In the genomic region with DNA sequence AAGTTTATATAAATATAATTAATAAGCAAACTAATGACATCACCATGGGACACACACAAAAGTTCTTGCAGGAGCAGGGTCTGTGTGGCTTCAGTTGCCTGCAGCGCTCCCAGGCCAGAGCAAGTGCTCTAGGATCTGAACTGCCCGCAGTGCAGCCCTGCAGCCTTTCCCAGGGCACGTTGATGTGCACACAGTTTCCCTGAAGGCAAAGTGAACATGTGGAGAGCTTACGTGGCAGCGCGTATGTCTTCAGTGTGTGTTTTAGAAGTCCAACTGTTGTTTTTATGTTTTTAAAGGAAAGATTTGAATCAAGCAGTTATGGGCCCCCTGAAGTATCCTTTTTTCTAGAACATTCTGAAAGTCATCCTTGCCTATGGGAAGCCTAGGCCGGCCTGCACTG, we compare ENCODE assay signal across 12 cellular contexts. TPM values are rescaled to one million over a fixed set of nuclear protein-coding genes. Genes with fewer than 3 reads are reported as not detected.
A peak's percentile ranks its signal among the peaks of the same experiment; 100 is the strongest.
DNase-seq lines count a peak whose midpoint lies in the region; ATAC-seq and TF ChIP-seq lines count a peak whose summit lies in the region.
"Had no signal": no experiment of that assay in that cellular context is flagged by ENCODE, and none has a peak within 500 bp of the region (broad histone marks: within the 10 kb centered on the region; RNA-seq: fewer than 3 reads in every experiment).

No MANE protein-coding gene starts in this region.

- no peak overlapping the region for H3K27ac Mint-ChIP-seq in activated CD4-positive, alpha-beta T cell treated with anti-CD3 and anti-CD28 coated beads for 36 hours
- H3K27ac Mint-ChIP-seq in activated B cell treated with CpG ODN at 0.5 μM for 24 hours (no peak overlapping the region), glutamatergic neuron (ENCODE audit: unreplicated experiment) (peak overlapping the region; percentile 79)

- no peak for DNase-seq in activated CD4-positive, alpha-beta T cell treated with anti-CD3 and anti-CD28 coated beads for 36 hours
- no peak for DNase-seq in activated CD4-positive, alpha-beta T cell treated with anti-CD3 and anti-CD28 coated beads for 1 hour
- DNase-seq in activated B cell treated with CpG ODN at 0.5 μM for 24 hours = no peak
- DNase-seq in glutamatergic neuron = no peak
- DNase-seq in NCI-H1092 treated with DMSO at 0.1 percent for 48 hours (lab: John Stamatoyannopoulos, UW) = no peak
- DNase-seq in ureter (ENCODE audit: low spot score) = no peak
- DNase-seq: cortex of kidney, NCI-H1930 had no signal

- peak overlapping the region; percentile 8 for H3K27ac ChIP-seq in rectal smooth muscle tissue (ENCODE audit: low read depth, low read length)

- H3K27me3 Mint-ChIP-seq in activated CD4-positive, alpha-beta T cell treated with anti-CD3 and anti-CD28 coated beads for 36 hours = no peaks in the 10 kb centered on the region
- H3K27me3 Mint-ChIP-seq in activated B cell treated with CpG ODN at 0.5 μM for 24 hours (no peaks in the 10 kb centered on the region), glutamatergic neuron (ENCODE audit: unreplicated experiment) (peaks cover 7% of the 10 kb centered on the region)

- POLR2A ChIA-PET in activated CD4-positive, alpha-beta T cell treated with anti-CD3 and anti-CD28 coated beads for 36 hours (lab: Charles Lee) = interaction anchor here (0.6 kb wide), 1 partner anchor 9 kb away, joined by 3 read pairs; no protein-coding TSS in a partner anchor
- POLR2A ChIA-PET in activated B cell treated with CpG ODN at 0.5 μM for 24 hours (lab: Charles Lee) = interaction anchor here (0.8 to 1.8 kb wide), 4 partner anchors 15 to 155 kb away, joined by 3 to 7 read pairs (median 4); no protein-coding TSS in a partner anchor

- H3K27me3 ChIP-seq in rectal smooth muscle tissue (ENCODE audit: control insufficient read depth, insufficient read depth, low read length) = peaks cover 2% of the 10 kb centered on the region

- no peaks in the 10 kb centered on the region for H3K9me3 Mint-ChIP-seq in activated CD4-positive, alpha-beta T cell treated with anti-CD3 and anti-CD28 coated beads for 36 hours (ENCODE audit: low read depth)
- no peaks in the 10 kb centered on the region for H3K9me3 Mint-ChIP-seq in activated B cell treated with CpG ODN at 0.5 μM for 24 hours
- H3K9me3 Mint-ChIP-seq in glutamatergic neuron (ENCODE audit: unreplicated experiment) = peaks cover 13% of the 10 kb centered on the region

- no peak for TF ChIP-seq CTCF in activated B cell treated with CpG ODN at 0.5 μM for 24 hours (IDR thresholded peaks at IDR 0.05)
- no peak for TF ChIP-seq CTCF in glutamatergic neuron (IDR thresholded peaks at IDR 0.05; ENCODE audit: partially characterized antibody, unreplicated experiment)

- intact Hi-C loops in activated CD4-positive, alpha-beta T cell treated with anti-CD3 and anti-CD28 coated beads for 36 hours (cut with DNase I, micrococcal nuclease) = no loop called here
- intact Hi-C loops in activated B cell treated with CpG ODN at 0.5 μM for 24 hours (cut with micrococcal nuclease) = no loop called here

- H3K4me3 Mint-ChIP-seq in activated CD4-positive, alpha-beta T cell treated with anti-CD3 and anti-CD28 coated beads for 36 hours = peak overlapping the region; percentile 35
- H3K4me3 Mint-ChIP-seq in activated B cell treated with CpG ODN at 0.5 μM for 24 hours (peak overlapping the region; percentile 76), glutamatergic neuron (ENCODE audit: unreplicated experiment) (peak overlapping the region; percentile 85)

- H3K36me3 ChIP-seq in rectal smooth muscle tissue (ENCODE audit: control insufficient read depth, insufficient read depth, low read length) = peaks cover 22% of the 10 kb centered on the region

- CTCF ChIA-PET in activated CD4-positive, alpha-beta T cell treated with anti-CD3 and anti-CD28 coated beads for 36 hours (lab: Charles Lee) = interaction anchor here (0.6 to 5.4 kb wide), 3 partner anchors 22 to 553 kb away, joined by 3 to 48 read pairs (median 3); a partner anchor contains a TSS
- CTCF ChIA-PET in activated B cell treated with CpG ODN at 0.5 μM for 24 hours (lab: Charles Lee) = interaction anchor here (0.7 to 2.9 kb wide), 3 partner anchors 23 to 506 kb away, joined by 3 to 9 read pairs (median 3); no protein-coding TSS in a partner anchor

- H3K4me3 ChIP-seq in rectal smooth muscle tissue (ENCODE audit: low read length) = no peak overlapping the region

- peaks cover 22% of the 10 kb centered on the region for H3K36me3 Mint-ChIP-seq in activated CD4-positive, alpha-beta T cell treated with anti-CD3 and anti-CD28 coated beads for 36 hours (ENCODE audit: low read depth)
- H3K36me3 Mint-ChIP-seq in activated B cell treated with CpG ODN at 0.5 μM for 24 hours (ENCODE audit: low read depth) = peaks cover 38% of the 10 kb centered on the region
- H3K36me3 Mint-ChIP-seq in glutamatergic neuron (ENCODE audit: unreplicated experiment) = peaks cover 5% of the 10 kb centered on the region

- peaks cover 6% of the 10 kb centered on the region for H3K4me1 ChIP-seq in rectal smooth muscle tissue (ENCODE audit: control insufficient read depth, insufficient read depth, low read length)

- H3K4me1 Mint-ChIP-seq in activated CD4-positive, alpha-beta T cell treated with anti-CD3 and anti-CD28 coated beads for 36 hours = peaks cover 13% of the 10 kb centered on the region
- H3K4me1 Mint-ChIP-seq in activated B cell treated with CpG ODN at 0.5 μM for 24 hours (peaks cover 23% of the 10 kb centered on the region), glutamatergic neuron (ENCODE audit: low read depth, unreplicated experiment) (peaks cover 12% of the 10 kb centered on the region)

- no peak for ATAC-seq in activated CD4-positive, alpha-beta T cell treated with anti-CD3 and anti-CD28 coated beads for 36 hours
- ATAC-seq in activated B cell treated with CpG ODN at 0.5 μM for 24 hours (ENCODE audit: low read depth) (no peak), HG03342 (IDR thresholded peaks at IDR 0.05; ENCODE audit: unreplicated experiment) (no peak)

- no peak overlapping the region for H3K9ac ChIP-seq in rectal smooth muscle tissue (ENCODE audit: low read length)

RNA-seq across cellular contexts. Expression of a gene that starts 1.2 kb away (rescaled TPM):
- total RNA-seq in activated CD4-positive, alpha-beta T cell treated with anti-CD3 and anti-CD28 coated beads for 36 hours = 1 to 10 TPM in 1 of 2 experiments, under 1 TPM in 1; 0.58 to 1.1 TPM
- total RNA-seq in activated B cell treated with CpG ODN at 0.5 μM for 24 hours (1.4 and 1.6 TPM in 2 replicates), glutamatergic neuron (ENCODE audit: unreplicated experiment) (3.8 TPM), ureter (not detected)
- total RNA-seq: IMR-90, mesenteric fat pad had no signal

RNA-seq across cellular contexts. Expression of a gene that starts 19.7 kb away (rescaled TPM):
- 10 to 100 TPM; 67.5 to 69.0 TPM for total RNA-seq in activated CD4-positive, alpha-beta T cell treated with anti-CD3 and anti-CD28 coated beads for 36 hours
- 88.3 and 89.6 TPM in 2 replicates for total RNA-seq in activated B cell treated with CpG ODN at 0.5 μM for 24 hours
- 121 TPM for total RNA-seq in glutamatergic neuron (ENCODE audit: unreplicated experiment)
- total RNA-seq in ureter = 61.5 TPM

RNA-seq across cellular contexts. Expression of a gene that starts 29.1 kb away (rescaled TPM):
- 10 to 100 TPM; 13.2 to 14.3 TPM for total RNA-seq in activated CD4-positive, alpha-beta T cell treated with anti-CD3 and anti-CD28 coated beads for 36 hours
- total RNA-seq in activated B cell treated with CpG ODN at 0.5 μM for 24 hours (11.4 and 12.3 TPM in 2 replicates), glutamatergic neuron (ENCODE audit: unreplicated experiment) (0.25 TPM), ureter (9.4 TPM)

RNA-seq across cellular contexts. Expression of a gene that starts 33.1 kb away (rescaled TPM):
- total RNA-seq in activated CD4-positive, alpha-beta T cell treated with anti-CD3 and anti-CD28 coated beads for 36 hours = 10 to 100 TPM; 32.7 to 37.5 TPM
- total RNA-seq in activated B cell treated with CpG ODN at 0.5 μM for 24 hours = 68.6 and 70.6 TPM in 2 replicates
- total RNA-seq in glutamatergic neuron (ENCODE audit: unreplicated experiment) = 11.1 TPM
- total RNA-seq in ureter = 31.2 TPM

RNA-seq across cellular contexts. Expression of a gene that starts 38.7 kb away (rescaled TPM):
- under 1 TPM; 0.91 to 0.93 TPM for total RNA-seq in activated CD4-positive, alpha-beta T cell treated with anti-CD3 and anti-CD28 coated beads for 36 hours
- total RNA-seq in activated B cell treated with CpG ODN at 0.5 μM for 24 hours (0.18 and 0.83 TPM in 2 replicates), glutamatergic neuron (ENCODE audit: unreplicated experiment) (23.5 TPM), ureter (21.0 TPM)

Comparison
In these comparisons a context has a peak if more than half of its experiments do, and no peak if none do; other contexts are left out.
1. H3K4me3 Mint-ChIP-seq: peak in every context shown above with its lines; median percentile 85 in glutamatergic neuron; 76 in activated B cell treated with CpG ODN at 0.5 μM for 24 hours; 35 in activated CD4-positive, alpha-beta T cell treated with anti-CD3 and anti-CD28 coated beads for 36 hours.